Comparison of ENCODE assay signal across 25 cellular contexts in the genomic region with DNA sequence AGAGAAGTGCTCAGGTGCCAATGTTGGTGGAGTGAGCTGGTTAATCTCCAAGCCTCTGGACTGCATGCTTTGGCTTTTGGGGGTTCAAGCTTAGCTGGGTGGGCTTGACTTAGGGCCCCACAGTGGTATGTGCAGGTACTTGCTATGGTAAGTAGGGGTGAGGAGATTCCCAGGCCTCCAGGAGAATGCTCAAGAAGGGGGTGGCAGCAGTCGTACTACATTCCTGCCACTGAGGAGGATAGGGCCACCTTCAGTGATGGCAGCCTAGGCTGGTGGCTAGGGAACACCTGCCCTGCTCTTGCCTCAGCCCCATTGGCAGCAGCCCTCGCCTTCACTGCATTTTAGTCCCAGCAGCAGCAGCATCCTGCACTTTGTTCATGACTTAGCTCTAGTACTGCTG. TPM values are rescaled to one million over a fixed set of nuclear protein-coding genes. Genes with fewer than 3 reads are reported as not detected.
DNase-seq lines count a peak whose midpoint lies in the region; ATAC-seq, FAIRE-seq and TF ChIP-seq lines count a peak whose summit lies in the region.
"Had no signal": no experiment of that assay in that cellular context is flagged by ENCODE, and none has a peak within 500 bp of the region (broad histone marks: within the 10 kb centered on the region; RNA-seq: fewer than 3 reads in every experiment).

No MANE protein-coding gene starts in this region.

- no peak overlapping the region for H3K4me2 ChIP-seq in Karpas-422 (ENCODE audit: low read depth, low read length, poor library complexity, severe bottlenecking)
- no peak overlapping the region for H3K4me2 ChIP-seq in H1 (ENCODE audit: insufficient read depth in 1 of 2, low read depth in 2 of 2, low read length in 2 of 2)
- no peak overlapping the region for H3K4me2 ChIP-seq in osteoblast (ENCODE audit: insufficient read depth, low read length)
- H3K4me2 ChIP-seq: GM23338 had no signal

- no peaks in the 10 kb centered on the region for H3K79me1 ChIP-seq in H1 (ENCODE audit: low read depth, low read length)

- no peak for TF ChIP-seq RAD21 in H1 (IDR thresholded peaks at IDR 0.05 in 1 of 2, conservative IDR thresholded peaks at IDR 0.05 in 1 of 2; ENCODE audit: low read depth in 2 of 2, low read length in 2 of 2)

- intact Hi-C loops in left ventricle myocardium superior (cut with micrococcal nuclease) (no loop called here), mucosa of descending colon (cut with DNase I, micrococcal nuclease) (no loop called here)

- H2AFZ ChIP-seq in Karpas-422 (ENCODE audit: low read length), result no peak overlapping the region
- H2AFZ ChIP-seq in H1 (ENCODE audit: low read length), result no peak overlapping the region
- no peak overlapping the region for H2AFZ ChIP-seq in osteoblast (ENCODE audit: low read length)
- H2AFZ ChIP-seq: GM23338 had no signal

- no peak overlapping the region for H4K91ac ChIP-seq in H1 (replicated peaks; ENCODE audit: insufficient read length, low read length)

- no peaks in the 10 kb centered on the region for H3K9me2 ChIP-seq in Karpas-422 (replicated peaks; ENCODE audit: insufficient read depth, low read length)

- POLR2A ChIA-PET in H1 (lab: Charles Lee; ENCODE audit: partially characterized antibody), result no interaction called here

- H3K56ac ChIP-seq in H1 (replicated peaks; ENCODE audit: insufficient read length, low read depth, low read length), result no peak overlapping the region

- no peak overlapping the region for H2BK5ac ChIP-seq in H1 (ENCODE audit: low read depth, low read length)

- ATAC-seq in upper lobe of left lung (ENCODE audit: low FRiP score in 2 of 2), result peak; percentile 19 to 46
- ATAC-seq in left ventricle myocardium superior, result no peak
- no peak for ATAC-seq in mucosa of descending colon
- ATAC-seq: GM23338 had no signal

- H3K36me3 ChIP-seq in Karpas-422 (ENCODE audit: insufficient read depth, low read length), result no peaks in the 10 kb centered on the region
- H3K36me3 ChIP-seq in H1 (ENCODE audit: control insufficient read depth in 2 of 4, insufficient read depth in 4 of 4, low read length in 3 of 4), result no peaks in the 10 kb centered on the region
- H3K36me3 ChIP-seq in osteoblast (ENCODE audit: insufficient read depth, low read length), result no peaks in the 10 kb centered on the region
- no peaks in the 10 kb centered on the region for H3K36me3 ChIP-seq in upper lobe of left lung
- H3K36me3 ChIP-seq in mucosa of descending colon (ENCODE audit: low read depth), result no peaks in the 10 kb centered on the region
- H3K36me3 ChIP-seq: HAP-1 had no signal

- H4K20me1 ChIP-seq in Karpas-422 (ENCODE audit: insufficient read depth, low read depth, low read length) (no peaks in the 10 kb centered on the region), H1 (replicated peaks in 1 of 2; ENCODE audit: control insufficient read depth in 1 of 2, insufficient read depth in 2 of 2, low read length in 2 of 2) (no peaks in the 10 kb centered on the region), osteoblast (ENCODE audit: insufficient read depth, low read length) (no peaks in the 10 kb centered on the region)

- no peak overlapping the region for H2BK12ac ChIP-seq in H1 (ENCODE audit: low read depth, low read length)

- H3K4me3 ChIP-seq in Karpas-422 (ENCODE audit: low read length), result no peak overlapping the region
- no peak overlapping the region for H3K4me3 ChIP-seq in H1 (ENCODE audit: extremely low read depth in 1 of 4, insufficient read depth in 2 of 4, low read depth in 3 of 4, low read length in 4 of 4)
- no peak overlapping the region for H3K4me3 ChIP-seq in osteoblast (ENCODE audit: insufficient read depth, low read length)
- H3K4me3 ChIP-seq in upper lobe of left lung, result no peak overlapping the region
- H3K4me3 ChIP-seq in mucosa of descending colon, result no peak overlapping the region
- H3K4me3 ChIP-seq: GM23338, HAP-1 had no signal

- H3K4me1 ChIP-seq in Karpas-422 (ENCODE audit: low read length), result no peaks in the 10 kb centered on the region
- H3K4me1 ChIP-seq in H1 (replicated peaks in 1 of 4; ENCODE audit: control insufficient read depth in 3 of 4, insufficient read depth in 4 of 4, low read length in 3 of 4), result no peaks in the 10 kb centered on the region
- no peaks in the 10 kb centered on the region for H3K4me1 ChIP-seq in osteoblast (ENCODE audit: insufficient read depth, low read length)
- no peaks in the 10 kb centered on the region for H3K4me1 ChIP-seq in upper lobe of left lung
- H3K4me1 ChIP-seq in mucosa of descending colon (ENCODE audit: low read depth), result no peaks in the 10 kb centered on the region
- H3K4me1 ChIP-seq: HAP-1 had no signal

- H3K27ac ChIP-seq in Karpas-422 (ENCODE audit: low read length) (no peak overlapping the region), H1 (ENCODE audit: low read depth, low read length) (no peak overlapping the region), osteoblast (ENCODE audit: low read depth, low read length) (no peak overlapping the region), upper lobe of left lung (no peak overlapping the region)

- TF ChIP-seq EP300 in H1 (IDR thresholded peaks at IDR 0.05; ENCODE audit: borderline replicate concordance in 1 of 2, low read depth in 2 of 2, low read length in 2 of 2), result no peak
- TF ChIP-seq EP300 in upper lobe of left lung (IDR thresholded peaks at IDR 0.05), result no peak

- 0 out of 2 replicates have a peak overlapping the region, but pooled peaks have one; percentile 53 for H2AK5ac ChIP-seq in H1 (ENCODE audit: low read depth, low read length)

- FAIRE-seq in H1 (lab: Jason Lieb, UNC), result no peak
- FAIRE-seq: GM12892, GM19239, H54 had no signal

- H3K4ac ChIP-seq in H1 (replicated peaks; ENCODE audit: insufficient read length, low read depth, low read length), result no peak overlapping the region

- H3K27me3 ChIP-seq in Karpas-422 (ENCODE audit: low read length), result no peaks in the 10 kb centered on the region
- no peaks in the 10 kb centered on the region for H3K27me3 ChIP-seq in H1 (replicated peaks in 1 of 4; ENCODE audit: control insufficient read depth in 3 of 4, extremely low read depth in 1 of 4, insufficient read depth in 3 of 4, low read length in 3 of 4)
- H3K27me3 ChIP-seq in osteoblast (ENCODE audit: insufficient read depth, low read length), result no peaks in the 10 kb centered on the region
- H3K27me3 ChIP-seq in upper lobe of left lung, result no peaks in the 10 kb centered on the region

- H3K79me2 ChIP-seq in Karpas-422 (ENCODE audit: low read length) (no peaks in the 10 kb centered on the region), H1 (ENCODE audit: control insufficient read depth in 1 of 2, insufficient read depth in 2 of 2, low read length in 2 of 2) (no peaks in the 10 kb centered on the region), osteoblast (ENCODE audit: insufficient read depth, low read length) (no peaks in the 10 kb centered on the region)

- no peak overlapping the region for H2BK15ac ChIP-seq in H1 (ENCODE audit: low read length)

- H3K9me3 ChIP-seq in Karpas-422 (ENCODE audit: low read length), result no peaks in the 10 kb centered on the region
- no peaks in the 10 kb centered on the region for H3K9me3 ChIP-seq in H1 (ENCODE audit: insufficient read depth in 2 of 2, low read depth in 1 of 2, low read length in 1 of 2)
- peaks cover 3% of the 10 kb centered on the region for H3K9me3 ChIP-seq in osteoblast (ENCODE audit: low read depth, low read length)
- no peaks in the 10 kb centered on the region for H3K9me3 ChIP-seq in upper lobe of left lung
- no peaks in the 10 kb centered on the region for H3K9me3 ChIP-seq in mucosa of descending colon
- H3K9me3 ChIP-seq: HAP-1 had no signal

- no peak overlapping the region for H4K5ac ChIP-seq in H1 (ENCODE audit: insufficient read length, low read depth, low read length)

- H3K23me2 ChIP-seq in H1 (ENCODE audit: low read depth, low read length), result no peaks in the 10 kb centered on the region

- H3K14ac ChIP-seq in H1 (ENCODE audit: insufficient read length), result no peak overlapping the region

- no peak overlapping the region for H2BK20ac ChIP-seq in H1 (ENCODE audit: low read length)

- CTCF ChIA-PET in H1 (lab: Charles Lee; ENCODE audit: partially characterized antibody), result interaction anchor here (0.6 kb wide), 1 partner anchor 156 kb away, joined by 3 read pairs; no protein-coding TSS in a partner anchor

- no peak overlapping the region for H4K8ac ChIP-seq in H1 (ENCODE audit: extremely low read depth, insufficient read depth, low read length)

- peak; percentile 14 for DNase-seq in Karpas-422
- DNase-seq in H1 (ENCODE audit: low read depth in 1 of 2, low spot score in 2 of 2), result no peak
- DNase-seq in osteoblast (ENCODE audit: insufficient read length, low spot score, missing footprints), result peak; percentile 41
- DNase-seq in upper lobe of left lung, result no peak
- no peak for DNase-seq in NCI-H2107 (lab: John Stamatoyannopoulos, UW)
- no peak for DNase-seq in hepatic stellate cell (ENCODE audit: low spot score)
- DNase-seq in left ventricle myocardium superior, result no peak
- no peak for DNase-seq in mucosa of descending colon
- DNase-seq: C1 segment of cervical spinal cord; Calu3; CD4-positive, alpha-beta memory T cell; COR-L47; DMS53; DMS79 treated with DMSO at 0.1 percent for 48 hours; GF-D8 had no signal

- no peak overlapping the region for H3K23ac ChIP-seq in H1 (ENCODE audit: insufficient read length)

- H3K9ac ChIP-seq in Karpas-422 (ENCODE audit: low read length), result no peak overlapping the region
- H3K9ac ChIP-seq in H1 (replicated peaks in 1 of 4; ENCODE audit: extremely low read depth in 1 of 4, low read depth in 3 of 4, low read length in 3 of 4), result no peak overlapping the region

- TF ChIP-seq POLR2A in H1 (IDR thresholded peaks at IDR 0.05; ENCODE audit: control extremely low read depth in 1 of 2, low read depth in 2 of 2, low read length in 2 of 2), result no peak
- TF ChIP-seq POLR2A in upper lobe of left lung (IDR thresholded peaks at IDR 0.05), result no peak

- TF ChIP-seq CTCF in H1 (IDR thresholded peaks at IDR 0.05; ENCODE audit: control extremely low read depth in 1 of 3, insufficient read depth in 1 of 3, low read depth in 1 of 3, low read length in 3 of 3), result no peak
- no peak for TF ChIP-seq CTCF in osteoblast (IDR thresholded peaks at IDR 0.05; ENCODE audit: extremely low read depth, low read depth, low read length)
- TF ChIP-seq CTCF in upper lobe of left lung (IDR thresholded peaks at IDR 0.05), result no peak
- TF ChIP-seq CTCF in mucosa of descending colon (IDR thresholded peaks at IDR 0.05), result no peak

- no peak overlapping the region for H3K18ac ChIP-seq in H1 (ENCODE audit: extremely low read depth, low read length)

- no peak overlapping the region for H2BK120ac ChIP-seq in H1 (replicated peaks; ENCODE audit: low read depth, low read length)

- WGBS in H1 (ENCODE audit: extremely low coverage in 1 of 2, insufficient coverage in 1 of 2, insufficient read length in 1 of 2, insufficient replicate concordance in 2 of 2, low coverage in 1 of 2, low lambda C conversion rate in 2 of 2, missing lambda C conversion rate in 1 of 2), 2 experiments, result 96% methylated on average over 2 of the region's 2 CpGs; no CpG with 5 or more reads in 1 of the 2 experiments
- 50 to 79% methylated on average over 1 to 2 of the region's 2 CpGs for WGBS in upper lobe of left lung, 2 donors

RNA-seq across cellular contexts. Expression of gene MYL1, which starts 55.6 kb away (rescaled TPM):
- not detected in 2 replicates for total RNA-seq in Karpas-422 (2014; rRNA removed; shearing (Covaris generic); ENCODE audit: low replicate concordance)
- total RNA-seq in H1 (2021; fragmentation: NEBNext Ultra II Directional; extraction: Animal tissue kit (Norgen Biotek cat#: 25700)), result not detected in 2 replicates
- polyA plus RNA-seq in H1 (2011; rRNA removed), result not detected in 2 replicates
- polyA plus RNA-seq in H1 (2011; cell fraction: cytosol; rRNA removed), result not detected
- not detected for polyA plus RNA-seq in H1 (2011; cell fraction: nucleus; rRNA removed)
- polyA plus RNA-seq in H1 (2012, experiment 1 of 2), result not detected in 4 replicates
- polyA plus RNA-seq in H1 (2012, experiment 2 of 2), result not detected
- polyA plus RNA-seq in H1 (2013, experiment 1 of 2), result not detected
- not detected for polyA plus RNA-seq in H1 (2013, experiment 2 of 2)
- polyA minus RNA-seq in H1 (2011; rRNA and poly(A)+ RNA removed), result not detected in 2 replicates
- polyA minus RNA-seq in H1 (2011; cell fraction: cytosol; rRNA and poly(A)+ RNA removed), result not detected
- polyA minus RNA-seq in H1 (2011; cell fraction: nucleus; rRNA and poly(A)+ RNA removed), result not detected
- not detected in 2 replicates for total RNA-seq in osteoblast
- total RNA-seq in upper lobe of left lung, result not detected
- total RNA-seq in left ventricle myocardium superior, result not detected
- under 1 TPM in 2 of 3 donors, not detected in 1; 0.36 to 0.49 TPM for total RNA-seq in mucosa of descending colon
- total RNA-seq: A172; A673; Calu3; CD4-positive, alpha-beta memory T cell; Daoy; G401; GM23338 had no signal
- polyA plus RNA-seq: BJ; CD4-positive, alpha-beta memory T cell; GM23338 had no signal

Comparison
In these comparisons a context has a peak if more than half of its experiments do, and no peak if none do; other contexts are left out.
1. DNase-seq: peak in Karpas-422 (single experiment) and osteoblast (single experiment); none in H1 (0 of 2), upper lobe of left lung (0 of 2), NCI-H2107 (single experiment), hepatic stellate cell (single experiment), left ventricle myocardium superior (single experiment) and mucosa of descending colon (0 of 3).
2. ATAC-seq: peak in upper lobe of left lung (2 of 2); none in left ventricle myocardium superior (single experiment) and mucosa of descending colon (single experiment).